In the genomic region with DNA sequence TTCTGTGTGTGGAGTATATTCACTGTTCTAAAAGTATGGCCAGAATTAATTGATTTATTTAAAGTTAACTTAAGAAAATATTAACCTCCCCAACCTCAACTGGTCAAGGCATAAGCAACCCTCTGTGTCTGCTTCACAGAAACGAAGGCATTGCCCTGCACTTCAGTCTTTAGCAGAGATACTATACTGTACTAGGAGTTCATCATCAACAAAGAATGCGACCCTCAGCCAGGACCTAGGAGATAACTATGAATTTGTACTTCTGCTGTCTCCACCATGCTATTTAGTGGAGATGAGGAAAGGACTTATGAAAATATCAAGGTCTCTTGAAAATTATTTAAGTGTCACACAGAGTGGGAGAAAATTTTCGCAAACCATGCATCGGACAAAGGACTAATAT, we compare ENCODE assay signal across 19 cellular contexts. TPM values are rescaled to one million over a fixed set of nuclear protein-coding genes. Genes with fewer than 3 reads are reported as not detected.
DNase-seq lines count a peak whose midpoint lies in the region; ATAC-seq, FAIRE-seq and TF ChIP-seq lines count a peak whose summit lies in the region.
"Had no signal": no experiment of that assay in that cellular context is flagged by ENCODE, and none has a peak within 500 bp of the region (broad histone marks: within the 10 kb centered on the region; RNA-seq: fewer than 3 reads in every experiment).

No MANE protein-coding gene starts in this region.

- FAIRE-seq in astrocyte (lab: Jason Lieb, UNC) = peak; percentile 26
- FAIRE-seq: A204.1, GM12878 had no signal

- H2BK20ac ChIP-seq in IMR-90 (ENCODE audit: low read depth, low read length) = no peak overlapping the region

- no peak overlapping the region for H3K18ac ChIP-seq in IMR-90 (ENCODE audit: low read depth, low read length)

- no peak overlapping the region for H4K91ac ChIP-seq in IMR-90 (ENCODE audit: insufficient read depth, low read depth, low read length)

- no peak overlapping the region for H3K4ac ChIP-seq in IMR-90 (ENCODE audit: low read depth, low read length)

- H3K9me1 ChIP-seq in IMR-90 (ENCODE audit: insufficient read depth, low read length) = no peaks in the 10 kb centered on the region

- no peak overlapping the region for H2BK120ac ChIP-seq in IMR-90 (ENCODE audit: low read depth, low read length)

- no peak overlapping the region for H4K5ac ChIP-seq in IMR-90 (ENCODE audit: low read depth, low read length)

- H3K4me3 Mint-ChIP-seq in astrocyte (ENCODE audit: unreplicated experiment) (no peak overlapping the region), Calu3 (ENCODE audit: low read depth, unreplicated experiment) (no peak overlapping the region), CD14-positive monocyte (no peak overlapping the region)
- H3K4me3 Mint-ChIP-seq: CD4-positive, alpha-beta T cell; H9 had no signal

- no peak overlapping the region for H3K56ac ChIP-seq in IMR-90 (ENCODE audit: extremely low read depth, insufficient read depth, low read length)

- dilution Hi-C loops in IMR-90 (cut with HindIII; ENCODE audit: low sequenced_read_pairs, unreplicated experiment) = no loop called here

- H2AK9ac ChIP-seq in IMR-90 (replicated peaks; ENCODE audit: low read depth, low read length, poor library complexity) = no peak overlapping the region

- peak; percentile 61 for ATAC-seq in IMR-90 (ENCODE audit: low read depth)
- ATAC-seq: GM12878 had no signal

- TF ChIP-seq POLR2A in IMR-90 (IDR thresholded peaks at IDR 0.05; ENCODE audit: low read depth, low read length) (no peak), erythroblast (IDR thresholded peaks at IDR 0.05; ENCODE audit: low read length) (no peak)

- H3K4me1 Mint-ChIP-seq in astrocyte (ENCODE audit: low read depth, unreplicated experiment) = peaks cover 5% of the 10 kb centered on the region
- no peaks in the 10 kb centered on the region for H3K4me1 Mint-ChIP-seq in Calu3 (ENCODE audit: low read depth, unreplicated experiment)
- H3K4me1 Mint-ChIP-seq in CD14-positive monocyte = no peaks in the 10 kb centered on the region
- H3K4me1 Mint-ChIP-seq: H9 had no signal

- CTCF ChIA-PET in IMR-90 (lab: Yijun Ruan, JAX) = no interaction called here
- CTCF ChIA-PET in Calu3 (lab: Charles Lee) = no interaction called here

- H4K8ac ChIP-seq in IMR-90 (ENCODE audit: low read depth in 2 of 2, low read length in 2 of 2) = no peak overlapping the region

- H3K9me3 Mint-ChIP-seq in astrocyte (ENCODE audit: unreplicated experiment) (no peaks in the 10 kb centered on the region), Calu3 (ENCODE audit: low read depth, unreplicated experiment) (no peaks in the 10 kb centered on the region), CD14-positive monocyte (peaks cover 0 to 1% (median 0%) of the 10 kb centered on the region in 7 donors)
- H3K9me3 Mint-ChIP-seq: CD4-positive, alpha-beta T cell; H9 had no signal

- H3K4me3 ChIP-seq in IMR-90 (ENCODE audit: insufficient read depth, low read depth, low read length) = no peak overlapping the region
- H3K4me3 ChIP-seq in astrocyte (ENCODE audit: insufficient read depth, low read depth, low read length) = no peak overlapping the region
- H3K4me3 ChIP-seq: GM12878 had no signal

- H3K79me1 ChIP-seq in IMR-90 (ENCODE audit: low read depth in 1 of 2, low read length in 2 of 2) = no peaks in the 10 kb centered on the region

- H2AFZ ChIP-seq in IMR-90 (replicated peaks; ENCODE audit: low read length, poor library complexity) = no peak overlapping the region
- no peak overlapping the region for H2AFZ ChIP-seq in astrocyte (ENCODE audit: low read depth, low read length)

- H3K27me3 Mint-ChIP-seq in astrocyte (ENCODE audit: low read depth, unreplicated experiment) = no peaks in the 10 kb centered on the region
- H3K27me3 Mint-ChIP-seq in Calu3 (ENCODE audit: unreplicated experiment) = no peaks in the 10 kb centered on the region
- peaks cover 0 to 2% (median 0%) of the 10 kb centered on the region in 3 donors for H3K27me3 Mint-ChIP-seq in CD14-positive monocyte (ENCODE audit: low read depth in 3 of 3)
- H3K27me3 Mint-ChIP-seq: CD4-positive, alpha-beta T cell had no signal

- H3K9me3 ChIP-seq in IMR-90 (ENCODE audit: control insufficient read depth, insufficient read depth, low read length) = no peaks in the 10 kb centered on the region
- no peaks in the 10 kb centered on the region for H3K9me3 ChIP-seq in astrocyte (ENCODE audit: insufficient read depth, low read depth, low read length)
- H3K9me3 ChIP-seq: BE2C, Caco-2 had no signal

- in situ Hi-C loops in IMR-90 (cut with MboI; ENCODE audit: low sequenced_read_pairs) = no loop called here

- no peak overlapping the region for H3K23ac ChIP-seq in IMR-90 (ENCODE audit: low read depth, low read length)

- H3K36me3 ChIP-seq in IMR-90 (ENCODE audit: control insufficient read depth, insufficient read depth, low read length) = no peaks in the 10 kb centered on the region
- no peaks in the 10 kb centered on the region for H3K36me3 ChIP-seq in astrocyte (ENCODE audit: insufficient read depth, low read length)
- H3K36me3 ChIP-seq: BE2C had no signal

- no peak overlapping the region for H2BK5ac ChIP-seq in IMR-90 (ENCODE audit: low read depth, low read length, poor library complexity, severe bottlenecking)

- no CpG with 5 or more reads among the region's 4 CpGs for WGBS in IMR-90 (ENCODE audit: extremely low coverage in 2 of 2, insufficient read length in 1 of 2), 2 experiments

- TF ChIP-seq CTCF in IMR-90 (conservative IDR thresholded peaks at IDR 0.05; ENCODE audit: low read depth, low read length) (no peak), astrocyte (IDR thresholded peaks at IDR 0.05; ENCODE audit: insufficient read depth, low read depth, low read length) (no peak), Calu3 (IDR thresholded peaks at IDR 0.05; ENCODE audit: unreplicated experiment) (no peak), CD14-positive monocyte (IDR thresholded peaks at IDR 0.05) (no peak)

- peak; percentile 6 for DNase-seq in IMR-90
- peak; percentile 3 for DNase-seq in astrocyte (ENCODE audit: low read depth)
- DNase-seq in glomerular visceral epithelial cell (ENCODE audit: extremely low spot score) = peak; percentile 0
- DNase-seq in Calu3 = no peak
- no peak for DNase-seq in erythroblast (lab: John Stamatoyannopoulos, UW)
- no peak for DNase-seq in CD14-positive monocyte (ENCODE audit: low spot score)
- no peak for DNase-seq in SK-N-DZ (ENCODE audit: low spot score)
- DNase-seq: ACHN; BE2C; C1 segment of cervical spinal cord; Caco-2; CD4-positive, alpha-beta T cell; DMS153; DMS79; GOT3; H9 had no signal

- no peak overlapping the region for H3K14ac ChIP-seq in IMR-90 (replicated peaks; ENCODE audit: low read depth, low read length)

- H3K79me2 ChIP-seq in astrocyte (ENCODE audit: insufficient read depth, low read length) = no peaks in the 10 kb centered on the region

- H4K20me1 ChIP-seq in IMR-90 (ENCODE audit: insufficient read depth, low read length) (no peaks in the 10 kb centered on the region), astrocyte (ENCODE audit: insufficient read depth, low read length) (no peaks in the 10 kb centered on the region)

- H2AK5ac ChIP-seq in IMR-90 (ENCODE audit: low read depth, low read length) = no peak overlapping the region

- POLR2A ChIA-PET in IMR-90 (lab: Charles Lee; ENCODE audit: unreplicated experiment) = no interaction called here

- H3K27ac ChIP-seq in IMR-90 (ENCODE audit: insufficient read depth, low read length) (no peak overlapping the region), astrocyte (ENCODE audit: low read depth, low read length) (no peak overlapping the region)

- H3K27me3 ChIP-seq in IMR-90 (ENCODE audit: control insufficient read depth, insufficient read depth, low read length) (no peaks in the 10 kb centered on the region), astrocyte (ENCODE audit: insufficient read depth, low read length) (no peaks in the 10 kb centered on the region)
- H3K27me3 ChIP-seq: BE2C had no signal

- H3K9ac ChIP-seq in IMR-90 (ENCODE audit: low read depth, low read length) (no peak overlapping the region), astrocyte (ENCODE audit: low read length) (no peak overlapping the region)

- intact Hi-C loops in IMR-90 (cut with micrococcal nuclease) = no loop called here
- intact Hi-C loops in Calu3 (cut with micrococcal nuclease; ENCODE audit: unreplicated experiment) = no loop called here
- intact Hi-C loops in CD14-positive monocyte (cut with micrococcal nuclease) = no loop called here

- no peak for TF ChIP-seq RAD21 in IMR-90 (IDR thresholded peaks at IDR 0.05; ENCODE audit: low read length)

- H3K36me3 Mint-ChIP-seq in astrocyte (ENCODE audit: low read depth, unreplicated experiment) (no peaks in the 10 kb centered on the region), Calu3 (ENCODE audit: insufficient read depth, unreplicated experiment) (no peaks in the 10 kb centered on the region), CD14-positive monocyte (no peaks in the 10 kb centered on the region)

- H3K4me1 ChIP-seq in IMR-90 (ENCODE audit: control insufficient read depth, insufficient read depth, low read length) (peaks cover 2% of the 10 kb centered on the region; the same call in 1 of the 2 replicates), astrocyte (ENCODE audit: insufficient read depth, low read length) (no peaks in the 10 kb centered on the region)

- H3K4me2 ChIP-seq in IMR-90 (ENCODE audit: low read depth, low read length) (no peak overlapping the region), astrocyte (ENCODE audit: low read length) (no peak overlapping the region)

- BruUV-seq in IMR-90 (replicated peaks; lab: Mats Ljungman, UMichigan) = no TSS peak
- BruUV-seq in Calu3 (replicated peaks; lab: Mats Ljungman, UMichigan) = no TSS peak

- H2BK15ac ChIP-seq in IMR-90 (ENCODE audit: low read depth, low read length) = no peak overlapping the region

- H3K27ac Mint-ChIP-seq in astrocyte (ENCODE audit: unreplicated experiment) = no peak overlapping the region
- no peak overlapping the region for H3K27ac Mint-ChIP-seq in Calu3 (ENCODE audit: unreplicated experiment)
- H3K27ac Mint-ChIP-seq in CD14-positive monocyte = no peak overlapping the region
- H3K27ac Mint-ChIP-seq: CD4-positive, alpha-beta T cell; H9 had no signal

TF ChIP-seq in IMR-90, 13 proteins besides CTCF, POLR2A, EP300 and RAD21 (continues in another document):
- no peak for TF ChIP-seq MAZ (IDR thresholded peaks at IDR 0.05; ENCODE audit: borderline replicate concordance, low read depth, low read length)
- no peak for TF ChIP-seq BHLHE40 (IDR thresholded peaks at IDR 0.05; ENCODE audit: low read depth, low read length)

RNA-seq across cellular contexts. Expression of a gene that starts 35.7 kb away (rescaled TPM):
- total RNA-seq in IMR-90 (2012; rRNA removed) = 10.8 and 13.6 TPM in 2 replicates
- polyA plus RNA-seq in IMR-90 (2012; rRNA removed) = 2.7 and 2.9 TPM in 2 replicates
- polyA plus RNA-seq in IMR-90 (2012; cell fraction: cytosol; rRNA removed) = 0.70 and 0.74 TPM in 2 replicates
- polyA plus RNA-seq in IMR-90 (2012; cell fraction: nucleus; rRNA removed; ENCODE audit: low replicate concordance) = 0.54 and 4.1 TPM in 2 replicates
- 9.1 and 17.7 TPM in 2 replicates for total RNA-seq in astrocyte
- total RNA-seq in Calu3 (2022) = 0.91 and 2.0 TPM in 2 replicates
- polyA plus RNA-seq in CD14-positive monocyte = not detected
- polyA plus RNA-seq in SK-N-DZ (2014; cell fraction: cytosol; rRNA removed) = 2.8 and 4.8 TPM in 2 replicates
- polyA plus RNA-seq in SK-N-DZ (2014; cell fraction: nucleus; rRNA removed) = 1.9 and 2.6 TPM in 2 replicates
- total RNA-seq: CD4-positive, alpha-beta T cell; GM12878; HT-29 had no signal

Comparison
In these comparisons a context has a peak if more than half of its experiments do, and no peak if none do; other contexts are left out.
1. DNase-seq: peak in IMR-90 (single experiment), astrocyte (single experiment) and glomerular visceral epithelial cell (single experiment); none in Calu3 (single experiment), erythroblast (0 of 2), CD14-positive monocyte (single experiment) and SK-N-DZ (single experiment).